8 cellular contexts compared by ENCODE assay signal in genomic region chr17:30095507-30096244, GRCh38. TPM values are rescaled to one million over a fixed set of nuclear protein-coding genes. Genes with fewer than 3 reads are reported as not detected.
DNase-seq lines count a peak whose midpoint lies in the region; ATAC-seq, FAIRE-seq and TF ChIP-seq lines count a peak whose summit lies in the region.

No MANE protein-coding gene starts in this region.

- DNase-seq in GM18507 (ENCODE audit: extremely low spot score, insufficient read length, low read depth) (peak; percentile 4), NOMO-1 (lab: John Stamatoyannopoulos, UW; ENCODE audit: unreplicated experiment in 2 of 2) (peak; percentile 29 to 53), dermis blood vessel endothelial cell (peak; percentile 79), mucosa of descending colon (peak in 1 of 3 donors; percentile 50), substantia nigra (lab: John Stamatoyannopoulos, UW) (no peak)

- H3K36me3 ChIP-seq in BLaER1, result no peaks in the 10 kb centered on the region
- H3K36me3 ChIP-seq in mucosa of descending colon (ENCODE audit: low read depth), result no peaks in the 10 kb centered on the region

- no peak overlapping the region for H3K9ac ChIP-seq in BLaER1

- peak overlapping the region; percentile 67 for H3K27ac ChIP-seq in BLaER1
- H3K27ac ChIP-seq in substantia nigra (ENCODE audit: low read depth, low read length, poor library complexity, severe bottlenecking), result no peak overlapping the region

- peak; percentile 27 for TF ChIP-seq CTCF in mucosa of descending colon (IDR thresholded peaks at IDR 0.05)

- intact Hi-C loops in mucosa of descending colon (cut with DNase I, micrococcal nuclease), result no loop called here

- peak overlapping the region; percentile 67 for H3K4me2 ChIP-seq in BLaER1

- H3K4me1 ChIP-seq in BLaER1 (peaks cover 31% of the 10 kb centered on the region), mucosa of descending colon (ENCODE audit: low read depth) (no peaks in the 10 kb centered on the region)

- no peaks in the 10 kb centered on the region for H4K20me1 ChIP-seq in BLaER1

- ATAC-seq in mucosa of descending colon (peak; percentile 50), HG03045 (IDR thresholded peaks at IDR 0.05; ENCODE audit: unreplicated experiment) (no peak), HG03039 (IDR thresholded peaks at IDR 0.05; ENCODE audit: unreplicated experiment) (no peak)

- H3K9me3 ChIP-seq in BLaER1, result no peaks in the 10 kb centered on the region
- H3K9me3 ChIP-seq in mucosa of descending colon, result no peaks in the 10 kb centered on the region

- no peak overlapping the region for H3K4me3 ChIP-seq in BLaER1
- no peak overlapping the region for H3K4me3 ChIP-seq in mucosa of descending colon

- FAIRE-seq in GM18507 (lab: Jason Lieb, UNC), result peak; percentile 77

- H3K27me3 ChIP-seq in BLaER1, result no peaks in the 10 kb centered on the region

RNA-seq across cellular contexts. Expression of gene NSRP1, which starts 20.9 kb away (rescaled TPM):
- total RNA-seq in dermis blood vessel endothelial cell (10.6 and 13.0 TPM in 2 replicates), mucosa of descending colon (10 to 100 TPM; 24.5 to 41.7 (median 24.7) TPM)

Comparison
In these comparisons a context has a peak if more than half of its experiments do, and no peak if none do; other contexts are left out.
1. DNase-seq: peak in GM18507 (single experiment), NOMO-1 (2 of 2) and dermis blood vessel endothelial cell (single experiment); none in substantia nigra (0 of 49).